10 cellular contexts compared by ENCODE assay signal in the genomic region with DNA sequence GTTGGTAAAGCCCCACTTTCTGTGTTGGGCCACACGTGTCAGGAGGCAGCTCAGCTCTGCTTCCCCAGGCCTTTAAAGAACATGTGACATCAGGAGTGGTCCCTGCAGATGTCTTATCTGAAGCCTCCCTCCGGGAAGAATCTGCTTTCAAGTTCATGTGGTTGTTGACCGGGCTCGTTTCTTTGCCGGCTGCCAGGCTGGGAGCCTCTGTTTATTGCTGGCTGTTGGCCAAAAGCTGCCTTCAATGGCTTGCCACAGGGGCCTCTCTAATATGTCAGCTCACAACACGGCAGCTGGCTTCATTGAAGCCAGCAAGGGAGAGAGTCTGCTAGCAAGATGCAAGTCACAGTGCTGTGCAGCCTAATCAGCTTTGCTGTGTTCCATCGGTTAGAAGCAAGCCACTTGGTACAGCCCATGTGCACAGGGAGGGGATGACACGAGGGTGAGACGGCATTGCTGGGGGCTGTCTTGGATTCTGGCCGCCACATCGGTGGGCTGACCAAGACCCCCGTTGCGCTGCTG. TPM values are rescaled to one million over a fixed set of nuclear protein-coding genes. Genes with fewer than 3 reads are reported as not detected.
DNase-seq lines count a peak whose midpoint lies in the region; ATAC-seq and TF ChIP-seq lines count a peak whose summit lies in the region.
"Had no signal": no experiment of that assay in that cellular context is flagged by ENCODE, and none has a peak within 500 bp of the region (broad histone marks: within the 10 kb centered on the region; RNA-seq: fewer than 3 reads in every experiment).

No MANE protein-coding gene starts in this region.

- no peak for TF ChIP-seq CTCF in AG10803 (conservative IDR thresholded peaks at IDR 0.05; ENCODE audit: low read length)

- DNase-seq in AG10803 (ENCODE audit: low read depth) (peak; percentile 51), NCI-H1105 (lab: John Stamatoyannopoulos, UW) (peak; percentile 90), SK-N-MC (ENCODE audit: low read depth, low spot score) (no peak), left colon (peak; percentile 24 to 27), NCI-H1930 (lab: John Stamatoyannopoulos, UW) (no peak), MG63 (no peak)
- DNase-seq in activated T-cell treated with anti-CD3 and anti-CD28 coated beads, Interleukin-2, amount 50 U/mL, for 48 hours = no peak

- H3K27me3 ChIP-seq in MG63 = no peaks in the 10 kb centered on the region

- H3K4me3 ChIP-seq in AG10803 (ENCODE audit: low read length) (no peak overlapping the region), SK-N-MC (peak overlapping the region; percentile 52), MG63 (no peak overlapping the region)

- peak overlapping the region; percentile 50 for H3K27ac ChIP-seq in SK-N-MC
- H3K27ac ChIP-seq: C4-2B had no signal

- no peaks in the 10 kb centered on the region for H3K9me3 ChIP-seq in SK-N-MC (ENCODE audit: low read depth, low read length)
- H3K9me3 ChIP-seq in MG63 = no peaks in the 10 kb centered on the region

- intact Hi-C loops in left colon (cut with DNase I, micrococcal nuclease) = no loop called here

- no peaks in the 10 kb centered on the region for H3K36me3 ChIP-seq in SK-N-MC (ENCODE audit: insufficient read depth, low read length)
- no peaks in the 10 kb centered on the region for H3K36me3 ChIP-seq in MG63

- peak overlapping the region; percentile 33 for H3K9ac ChIP-seq in SK-N-MC (ENCODE audit: insufficient read length)

- ATAC-seq in left colon (no peak), GM21737 (IDR thresholded peaks at IDR 0.05; ENCODE audit: unreplicated experiment) (no peak)
- ATAC-seq: activated naive CD4-positive, alpha-beta T cell treated with anti-CD3 and anti-CD28 coated beads, Interleukin-2, amount 50 U/mL, for 72 hours had no signal

RNA-seq across cellular contexts. Expression of a gene that starts 14.6 kb away (rescaled TPM):
- 10 to 100 TPM in 1 of 2 donors, 1 to 10 TPM in 1; 3.4 to 25.2 TPM for total RNA-seq in left colon
- 2.0 TPM in 1 of 2 replicates, not detected in the other for total RNA-seq in MG63 (2014; rRNA removed; shearing (Covaris generic); ENCODE audit: low replicate concordance)
- total RNA-seq: activated naive CD4-positive, alpha-beta T cell treated with anti-CD3 and anti-CD28 coated beads, Interleukin-2, amount 50 U/mL, for 72 hours had no signal

RNA-seq across cellular contexts. Expression of a gene that starts 17.7 kb away (rescaled TPM):
- not detected for total RNA-seq in left colon
- total RNA-seq in MG63 (2014; rRNA removed; shearing (Covaris generic); ENCODE audit: low replicate concordance) = not detected in 2 replicates
- total RNA-seq: activated naive CD4-positive, alpha-beta T cell treated with anti-CD3 and anti-CD28 coated beads, Interleukin-2, amount 50 U/mL, for 72 hours had no signal

RNA-seq across cellular contexts. Expression of a gene that starts 50.3 kb away (rescaled TPM):
- 10 to 100 TPM; 17.1 to 17.6 TPM for total RNA-seq in left colon
- 2.4 and 5.4 TPM in 2 replicates for total RNA-seq in MG63 (2014; rRNA removed; shearing (Covaris generic); ENCODE audit: low replicate concordance)

Comparison
In these comparisons a context has a peak if more than half of its experiments do, and no peak if none do; other contexts are left out.
1. DNase-seq: peak in AG10803 (single experiment), NCI-H1105 (single experiment) and left colon (2 of 2); none in SK-N-MC (single experiment), NCI-H1930 (0 of 2), activated T-cell treated with anti-CD3 and anti-CD28 coated beads, Interleukin-2, amount 50 U/mL, for 48 hours (0 of 2) and MG63 (single experiment).